29 cellular contexts compared by ENCODE assay signal in genomic region chr1:6165027-6165426, GRCh38.
"Had no signal": no experiment of that assay in that cellular context is flagged by ENCODE, and none has a peak within 500 bp of the region (broad histone marks: within the 10 kb centered on the region; RNA-seq: fewer than 3 reads in every experiment).

No MANE protein-coding gene starts in this region.

- H3K27me3 ChIP-seq: ascending aorta had no signal

- DNase-seq: activated CD4-positive, alpha-beta memory T cell treated with anti-CD3 and anti-CD28 coated beads for 36 hours; activated CD4-positive, alpha-beta T cell treated with anti-CD3 and anti-CD28 coated beads for 36 hours; activated CD4-positive, alpha-beta T cell treated with anti-CD3 and anti-CD28 coated beads, Interleukin-2, amount 10 ng/mL, durations not matched to agents 24 days and 14 days; activated CD4-positive, CD25-positive, alpha-beta regulatory T cell; activated CD4-positive, CD25-positive, alpha-beta regulatory T cell treated with anti-CD3 and anti-CD28 coated beads, Interleukin-2, amount 50 U/mL, for 72 hours; activated CD8-positive, alpha-beta memory T cell treated with anti-CD3 and anti-CD28 coated beads, Interleukin-2, amount 10 ng/mL, durations not matched to agents 7 days and 5 days; activated CD8-positive, alpha-beta memory T cell treated with anti-CD3 and anti-CD28 coated beads, Interleukin-2, amount 50 U/mL, for 4 hours; activated CD8-positive, alpha-beta T cell treated with anti-CD3 and anti-CD28 coated beads, Interleukin-2, amount 10 ng/mL, durations not matched to agents 7 days and 5 days; activated effector memory CD4-positive, alpha-beta T cell treated with anti-CD3 and anti-CD28 coated beads, Interleukin-2, amount 50 U/mL, for 16 hours; activated naive CD4-positive, alpha-beta T cell treated with anti-CD3 and anti-CD28 coated beads for 36 hours; activated naive CD8-positive, alpha-beta T cell treated with anti-CD3 and anti-CD28 coated beads for 36 hours; activated naive CD8-positive, alpha-beta T cell treated with anti-CD3 and anti-CD28 coated beads, Interleukin-2, amount 50 U/mL, for 24 hours; activated T-cell treated with anti-CD3 and anti-CD28 coated beads, Interleukin-2, amount 50 U/mL, for 1 hour; activated T-cell treated with anti-CD3 and anti-CD28 coated beads, Interleukin-2, amount 50 U/mL, for 48 hours; adrenal gland; brain microvascular endothelial cell; cortex of kidney; dermis blood vessel endothelial cell; effector CD8-positive, alpha-beta T cell; esophagus squamous epithelium; foreskin melanocyte; T-helper 2 cell had no signal

- H3K4me3 ChIP-seq: adrenal gland, ascending aorta, esophagus squamous epithelium, gastroesophageal sphincter had no signal

- H3K27ac Mint-ChIP-seq: activated CD4-positive, alpha-beta memory T cell treated with anti-CD3 and anti-CD28 coated beads for 36 hours; activated CD4-positive, alpha-beta T cell treated with anti-CD3 and anti-CD28 coated beads for 36 hours; activated CD4-positive, alpha-beta T cell treated with anti-CD3 and anti-CD28 coated beads, Interleukin-2, amount 10 ng/mL, durations not matched to agents 24 days and 14 days; activated CD8-positive, alpha-beta memory T cell treated with anti-CD3 and anti-CD28 coated beads, Interleukin-2, amount 10 ng/mL, durations not matched to agents 7 days and 5 days; activated CD8-positive, alpha-beta T cell treated with anti-CD3 and anti-CD28 coated beads, Interleukin-2, amount 10 ng/mL, durations not matched to agents 7 days and 5 days; activated naive CD4-positive, alpha-beta T cell treated with anti-CD3 and anti-CD28 coated beads for 36 hours; activated naive CD4-positive, alpha-beta T cell treated with anti-CD3 and anti-CD28 coated beads, Interleukin-2, amount 50 U/mL, for 24 hours; activated naive CD8-positive, alpha-beta T cell treated with anti-CD3 and anti-CD28 coated beads for 36 hours; activated naive CD8-positive, alpha-beta T cell treated with anti-CD3 and anti-CD28 coated beads, Interleukin-2, amount 50 U/mL, for 24 hours; activated T-helper 1 cell treated with anti-CD3 and anti-CD28 coated beads, Interleukin-12 subunit alpha, Interleukin-12 subunit beta, Interleukin-2, Interleukin-4 antibody, amounts not matched to agents 30 ng/mL and 10 ng/mL and 1 ng/mL, durations not matched to agents 14 hours and 24 hours and 36 hours; activated T-helper 2 cell treated with anti-CD3 and anti-CD28 coated beads, Interferon-gamma antibody, Interleukin-2, Interleukin-4, amounts not matched to agents 10 μg/mL and 5 μg/mL and 100 μg/mL, durations not matched to agents 14 hours and 24 hours and 36 hours had no signal

- H3K4me1 ChIP-seq: adrenal gland, ascending aorta, gastroesophageal sphincter had no signal

- H3K36me3 ChIP-seq: adrenal gland, ascending aorta, brain microvascular endothelial cell, esophagus squamous epithelium, gastroesophageal sphincter had no signal

- H3K4me3 Mint-ChIP-seq: activated CD4-positive, alpha-beta memory T cell treated with anti-CD3 and anti-CD28 coated beads for 36 hours; activated CD4-positive, alpha-beta T cell treated with anti-CD3 and anti-CD28 coated beads for 36 hours; activated CD4-positive, alpha-beta T cell treated with anti-CD3 and anti-CD28 coated beads, Interleukin-2, amount 10 ng/mL, durations not matched to agents 24 days and 14 days; activated CD8-positive, alpha-beta memory T cell treated with anti-CD3 and anti-CD28 coated beads, Interleukin-2, amount 10 ng/mL, durations not matched to agents 7 days and 5 days; activated CD8-positive, alpha-beta T cell treated with anti-CD3 and anti-CD28 coated beads, Interleukin-2, amount 10 ng/mL, durations not matched to agents 7 days and 5 days; activated naive CD4-positive, alpha-beta T cell treated with anti-CD3 and anti-CD28 coated beads for 36 hours; activated naive CD4-positive, alpha-beta T cell treated with anti-CD3 and anti-CD28 coated beads, Interleukin-2, amount 50 U/mL, for 24 hours; activated naive CD8-positive, alpha-beta T cell treated with anti-CD3 and anti-CD28 coated beads for 36 hours; activated naive CD8-positive, alpha-beta T cell treated with anti-CD3 and anti-CD28 coated beads, Interleukin-2, amount 50 U/mL, for 24 hours; activated T-helper 1 cell treated with anti-CD3 and anti-CD28 coated beads, Interleukin-12 subunit alpha, Interleukin-12 subunit beta, Interleukin-2, Interleukin-4 antibody, amounts not matched to agents 30 ng/mL and 10 ng/mL and 1 ng/mL, durations not matched to agents 14 hours and 24 hours and 36 hours; central memory CD8-positive, alpha-beta T cell had no signal

- H3K9me3 ChIP-seq: adrenal gland, ascending aorta, esophagus squamous epithelium, gastroesophageal sphincter had no signal

- H3K4me1 Mint-ChIP-seq: activated CD4-positive, alpha-beta T cell treated with anti-CD3 and anti-CD28 coated beads for 36 hours; activated CD4-positive, alpha-beta T cell treated with anti-CD3 and anti-CD28 coated beads, Interleukin-2, amount 10 ng/mL, durations not matched to agents 24 days and 14 days; activated CD8-positive, alpha-beta memory T cell treated with anti-CD3 and anti-CD28 coated beads, Interleukin-2, amount 10 ng/mL, durations not matched to agents 7 days and 5 days; activated naive CD4-positive, alpha-beta T cell treated with anti-CD3 and anti-CD28 coated beads, Interleukin-2, amount 50 U/mL, for 24 hours; activated naive CD8-positive, alpha-beta T cell treated with anti-CD3 and anti-CD28 coated beads for 36 hours; activated naive CD8-positive, alpha-beta T cell treated with anti-CD3 and anti-CD28 coated beads, Interleukin-2, amount 50 U/mL, for 24 hours; central memory CD8-positive, alpha-beta T cell had no signal

- H3K36me3 Mint-ChIP-seq: activated CD4-positive, alpha-beta memory T cell treated with anti-CD3 and anti-CD28 coated beads for 36 hours; activated CD8-positive, alpha-beta memory T cell treated with anti-CD3 and anti-CD28 coated beads, Interleukin-2, amount 10 ng/mL, durations not matched to agents 7 days and 5 days; activated naive CD4-positive, alpha-beta T cell treated with anti-CD3 and anti-CD28 coated beads, Interleukin-2, amount 50 U/mL, for 24 hours had no signal

- H3K9me3 Mint-ChIP-seq: activated CD4-positive, alpha-beta memory T cell treated with anti-CD3 and anti-CD28 coated beads for 36 hours; activated CD4-positive, alpha-beta T cell treated with anti-CD3 and anti-CD28 coated beads, Interleukin-2, amount 10 ng/mL, durations not matched to agents 24 days and 14 days; activated naive CD4-positive, alpha-beta T cell treated with anti-CD3 and anti-CD28 coated beads for 36 hours; activated naive CD4-positive, alpha-beta T cell treated with anti-CD3 and anti-CD28 coated beads, Interleukin-2, amount 50 U/mL, for 24 hours; activated naive CD8-positive, alpha-beta T cell treated with anti-CD3 and anti-CD28 coated beads for 36 hours; activated naive CD8-positive, alpha-beta T cell treated with anti-CD3 and anti-CD28 coated beads, Interleukin-2, amount 50 U/mL, for 24 hours; activated T-helper 1 cell treated with anti-CD3 and anti-CD28 coated beads, Interleukin-12 subunit alpha, Interleukin-12 subunit beta, Interleukin-2, Interleukin-4 antibody, amounts not matched to agents 30 ng/mL and 10 ng/mL and 1 ng/mL, durations not matched to agents 14 hours and 24 hours and 36 hours; activated T-helper 2 cell treated with anti-CD3 and anti-CD28 coated beads, Interferon-gamma antibody, Interleukin-2, Interleukin-4, amounts not matched to agents 10 μg/mL and 5 μg/mL and 100 μg/mL, durations not matched to agents 14 hours and 24 hours and 36 hours; central memory CD8-positive, alpha-beta T cell had no signal

- H3K27ac ChIP-seq: adrenal gland, ascending aorta, brain microvascular endothelial cell, epithelial cell of prostate, esophagus squamous epithelium, gastroesophageal sphincter had no signal

- ATAC-seq: activated CD4-positive, alpha-beta T cell treated with anti-CD3 and anti-CD28 coated beads for 36 hours; activated CD8-positive, alpha-beta memory T cell treated with anti-CD3 and anti-CD28 coated beads, Interleukin-2, amount 10 ng/mL, durations not matched to agents 7 days and 5 days; activated CD8-positive, alpha-beta T cell treated with anti-CD3 and anti-CD28 coated beads, Interleukin-2, amount 10 ng/mL, durations not matched to agents 7 days and 5 days; activated naive CD8-positive, alpha-beta T cell treated with anti-CD3 and anti-CD28 coated beads, Interleukin-2, amount 50 U/mL, for 24 hours; gastroesophageal sphincter had no signal
